In genomic region chr3:121424549-121424948, GRCh38 we compare ENCODE assay signal across 7 cellular contexts.
"Had no signal": no experiment of that assay in that cellular context is flagged by ENCODE, and none has a peak within 500 bp of the region (broad histone marks: within the 10 kb centered on the region; RNA-seq: fewer than 3 reads in every experiment).

No MANE protein-coding gene starts in this region.

- FAIRE-seq: G401.6, GM12891, GM12892, GM18507, GM19239 had no signal

- DNase-seq: GDM1, GF-D8 had no signal
